ENCODE assay signal across 30 cellular contexts in the genomic region with DNA sequence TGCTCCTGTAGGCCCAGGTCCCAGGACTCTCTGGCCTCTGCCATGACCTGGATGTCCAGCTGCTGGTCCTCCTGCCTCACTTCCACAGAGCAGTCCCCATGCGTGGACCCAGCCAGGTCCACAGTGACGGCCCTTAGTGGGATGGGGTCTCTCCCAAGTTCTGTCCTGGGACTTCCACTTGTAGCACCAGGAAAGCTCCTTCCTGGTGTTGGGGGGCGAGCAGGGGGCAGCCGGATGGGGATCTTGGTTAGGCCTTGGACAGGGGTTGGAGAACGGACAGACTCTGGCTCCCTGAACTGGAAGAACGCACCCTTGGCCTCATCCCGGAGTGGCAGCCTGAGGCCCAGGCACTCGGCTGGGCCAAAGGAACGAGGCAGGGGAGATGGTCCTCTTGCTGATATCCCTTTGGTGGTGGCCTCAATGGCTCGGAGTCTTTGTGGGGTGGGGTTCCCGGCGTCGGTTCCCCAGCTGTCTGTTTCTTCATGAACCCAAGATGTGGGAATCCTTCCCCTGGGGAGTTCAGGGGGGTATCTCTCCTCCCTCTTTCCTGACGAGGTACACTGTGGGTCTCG. TPM values are rescaled to one million over a fixed set of nuclear protein-coding genes. Genes with fewer than 3 reads are reported as not detected.
"Had no signal": no experiment of that assay in that cellular context is flagged by ENCODE, and none has a peak within 500 bp of the region (broad histone marks: within the 10 kb centered on the region; RNA-seq: fewer than 3 reads in every experiment).

No MANE protein-coding gene starts in this region.

- H3K9me3 Mint-ChIP-seq: activated B cell treated with CpG ODN at 0.5 μM for 24 hours; activated CD4-positive, alpha-beta memory T cell treated with anti-CD3 and anti-CD28 coated beads for 36 hours; activated CD4-positive, alpha-beta T cell treated with anti-CD3 and anti-CD28 coated beads, Interleukin-2, amount 10 ng/mL, durations not matched to agents 24 days and 14 days; activated T-helper 1 cell treated with anti-CD3 and anti-CD28 coated beads, Interleukin-12 subunit alpha, Interleukin-12 subunit beta, Interleukin-2, Interleukin-4 antibody, amounts not matched to agents 30 ng/mL and 10 ng/mL and 1 ng/mL, durations not matched to agents 14 hours and 24 hours and 36 hours; activated T-helper 2 cell treated with anti-CD3 and anti-CD28 coated beads, Interferon-gamma antibody, Interleukin-2, Interleukin-4, amounts not matched to agents 10 μg/mL and 5 μg/mL and 100 μg/mL, durations not matched to agents 14 hours and 24 hours and 36 hours; effector memory CD8-positive, alpha-beta T cell; T-helper 2 cell treated with Interferon-gamma antibody and Interleukin-4, amounts not matched to agents 5 μg/mL and 100 μg/mL, for 36 hours had no signal

- H3K4me3 Mint-ChIP-seq: activated B cell treated with CpG ODN at 0.5 μM for 24 hours; activated CD4-positive, alpha-beta memory T cell treated with anti-CD3 and anti-CD28 coated beads for 36 hours; activated CD4-positive, alpha-beta T cell treated with anti-CD3 and anti-CD28 coated beads, Interleukin-2, amount 10 ng/mL, durations not matched to agents 24 days and 14 days; activated CD8-positive, alpha-beta memory T cell treated with anti-CD3 and anti-CD28 coated beads, Interleukin-2, amount 10 ng/mL, durations not matched to agents 7 days and 5 days; activated CD8-positive, alpha-beta T cell treated with anti-CD3 and anti-CD28 coated beads, Interleukin-2, amount 10 ng/mL, durations not matched to agents 7 days and 5 days; activated naive CD8-positive, alpha-beta T cell; activated T-helper 1 cell treated with anti-CD3 and anti-CD28 coated beads, Interleukin-12 subunit alpha, Interleukin-12 subunit beta, Interleukin-2, Interleukin-4 antibody, amounts not matched to agents 30 ng/mL and 10 ng/mL and 1 ng/mL, durations not matched to agents 14 hours and 24 hours and 36 hours; effector memory CD8-positive, alpha-beta T cell; T-helper 17 cell; T-helper 2 cell treated with Interferon-gamma antibody and Interleukin-4, amounts not matched to agents 5 μg/mL and 100 μg/mL, for 36 hours had no signal

- H3K27ac ChIP-seq: body of pancreas, esophagus muscularis mucosa, foreskin keratinocyte, gastrocnemius medialis, WERI-Rb-1 had no signal

- H3K36me3 Mint-ChIP-seq: activated CD4-positive, alpha-beta memory T cell treated with anti-CD3 and anti-CD28 coated beads for 36 hours; activated CD8-positive, alpha-beta memory T cell treated with anti-CD3 and anti-CD28 coated beads, Interleukin-2, amount 10 ng/mL, durations not matched to agents 7 days and 5 days; activated naive CD8-positive, alpha-beta T cell had no signal

- H3K9me3 ChIP-seq: body of pancreas, esophagus muscularis mucosa, gastrocnemius medialis had no signal

- DNase-seq: activated B cell treated with CpG ODN at 0.5 μM for 24 hours; activated CD4-positive, alpha-beta memory T cell treated with anti-CD3 and anti-CD28 coated beads for 36 hours; activated CD4-positive, alpha-beta T cell treated with anti-CD3 and anti-CD28 coated beads, Interleukin-2, amount 10 ng/mL, durations not matched to agents 24 days and 14 days; activated CD8-positive, alpha-beta memory T cell treated with anti-CD3 and anti-CD28 coated beads, Interleukin-2, amount 10 ng/mL, durations not matched to agents 7 days and 5 days; activated CD8-positive, alpha-beta memory T cell treated with anti-CD3 and anti-CD28 coated beads, Interleukin-2, amount 50 U/mL, for 4 hours; activated CD8-positive, alpha-beta T cell treated with anti-CD3 and anti-CD28 coated beads, Interleukin-2, amount 10 ng/mL, durations not matched to agents 7 days and 5 days; activated effector memory CD4-positive, alpha-beta T cell treated with anti-CD3 and anti-CD28 coated beads, Interleukin-2, amount 50 U/mL, for 16 hours; activated naive CD4-positive, alpha-beta T cell treated with anti-CD3 and anti-CD28 coated beads, Interleukin-2, amount 50 U/mL, for 16 hours; activated T-cell treated with anti-CD3 and anti-CD28 coated beads, Interleukin-2, amount 50 U/mL, for 1 hour; amygdala; aorta; body of pancreas; caudate nucleus; cortex of kidney; dermis blood vessel endothelial cell; effector CD4-positive, alpha-beta T cell; effector memory CD8-positive, alpha-beta T cell; erythroblast; foreskin keratinocyte; gastrocnemius medialis; glutamatergic neuron; T-helper 1 cell; T-helper 17 cell; T1000; WERI-Rb-1 had no signal

- H3K27ac Mint-ChIP-seq: activated B cell treated with CpG ODN at 0.5 μM for 24 hours; activated CD4-positive, alpha-beta memory T cell treated with anti-CD3 and anti-CD28 coated beads for 36 hours; activated CD4-positive, alpha-beta T cell treated with anti-CD3 and anti-CD28 coated beads, Interleukin-2, amount 10 ng/mL, durations not matched to agents 24 days and 14 days; activated CD8-positive, alpha-beta memory T cell treated with anti-CD3 and anti-CD28 coated beads, Interleukin-2, amount 10 ng/mL, durations not matched to agents 7 days and 5 days; activated CD8-positive, alpha-beta T cell treated with anti-CD3 and anti-CD28 coated beads, Interleukin-2, amount 10 ng/mL, durations not matched to agents 7 days and 5 days; activated naive CD8-positive, alpha-beta T cell; activated T-helper 1 cell treated with anti-CD3 and anti-CD28 coated beads, Interleukin-12 subunit alpha, Interleukin-12 subunit beta, Interleukin-2, Interleukin-4 antibody, amounts not matched to agents 30 ng/mL and 10 ng/mL and 1 ng/mL, durations not matched to agents 14 hours and 24 hours and 36 hours; activated T-helper 2 cell treated with anti-CD3 and anti-CD28 coated beads, Interferon-gamma antibody, Interleukin-2, Interleukin-4, amounts not matched to agents 10 μg/mL and 5 μg/mL and 100 μg/mL, durations not matched to agents 14 hours and 24 hours and 36 hours; effector memory CD8-positive, alpha-beta T cell; T-helper 17 cell; T-helper 2 cell treated with Interferon-gamma antibody and Interleukin-4, amounts not matched to agents 5 μg/mL and 100 μg/mL, for 36 hours had no signal

- H3K36me3 ChIP-seq: esophagus muscularis mucosa, gastrocnemius medialis, WERI-Rb-1 had no signal

- H3K4me3 ChIP-seq: body of pancreas, esophagus muscularis mucosa, gastrocnemius medialis had no signal

RNA-seq across cellular contexts. Expression of gene GAS2L2, which starts 7.2 kb away (rescaled TPM):
- polyA plus RNA-seq: foreskin keratinocyte had no signal

RNA-seq across cellular contexts. Expression of gene C17orf50, which starts 14.9 kb away (rescaled TPM):
- polyA plus RNA-seq: aorta, foreskin keratinocyte had no signal
